Comparison of ENCODE assay signal across 18 cellular contexts in genomic region chr6:101607286-101607685, GRCh38.
"Had no signal": no experiment of that assay in that cellular context is flagged by ENCODE, and none has a peak within 500 bp of the region (broad histone marks: within the 10 kb centered on the region; RNA-seq: fewer than 3 reads in every experiment).

No MANE protein-coding gene starts in this region.

- H3K27ac Mint-ChIP-seq: activated CD8-positive, alpha-beta T cell treated with anti-CD3 and anti-CD28 coated beads, Interleukin-2, amount 10 ng/mL, durations not matched to agents 7 days and 5 days; activated naive CD4-positive, alpha-beta T cell treated with anti-CD3 and anti-CD28 coated beads, Interleukin-2, amount 50 U/mL, for 24 hours; dendritic cell treated with granulocyte-macrophage colony-stimulating factor and Interleukin-4, amounts not matched to agents 40 ng/mL and 50 ng/mL, for 4 days; immature natural killer cell; naive thymus-derived CD4-positive, alpha-beta T cell had no signal

- DNase-seq: activated CD4-positive, alpha-beta T cell treated with anti-CD3 and anti-CD28 coated beads for 1 hour; activated CD4-positive, alpha-beta T cell treated with anti-CD3 and anti-CD28 coated beads, Interleukin-2, amount 50 U/mL, for 1 hour; activated CD8-positive, alpha-beta T cell treated with anti-CD3 and anti-CD28 coated beads, Interleukin-2, amount 10 ng/mL, durations not matched to agents 7 days and 5 days; activated gamma-delta T cell treated with Interleukin-2 at 50 U/mL for 16 hours; anterior cingulate cortex; effector CD4-positive, alpha-beta T cell; foreskin keratinocyte; glutamatergic neuron; immature natural killer cell; left cardiac atrium; lower lobe of right lung; naive thymus-derived CD4-positive, alpha-beta T cell; stimulated activated CD4-positive, alpha-beta T cell treated with anti-CD3 and anti-CD28 coated beads, Interleukin-4, amount 100 ng/mL, for 24 hours; stimulated activated naive CD4-positive, alpha-beta T cell treated with Interleukin-2 at 50 U/mL for 16 hours; upper lobe of left lung had no signal

- H3K36me3 Mint-ChIP-seq: activated naive CD4-positive, alpha-beta T cell treated with anti-CD3 and anti-CD28 coated beads, Interleukin-2, amount 50 U/mL, for 24 hours; brain; immature natural killer cell; naive thymus-derived CD4-positive, alpha-beta T cell had no signal

- H3K4me1 Mint-ChIP-seq: activated naive CD4-positive, alpha-beta T cell treated with anti-CD3 and anti-CD28 coated beads, Interleukin-2, amount 50 U/mL, for 24 hours; immature natural killer cell; naive thymus-derived CD4-positive, alpha-beta T cell had no signal

- H3K9me3 Mint-ChIP-seq: activated naive CD4-positive, alpha-beta T cell treated with anti-CD3 and anti-CD28 coated beads, Interleukin-2, amount 50 U/mL, for 24 hours; brain; dendritic cell treated with granulocyte-macrophage colony-stimulating factor and Interleukin-4, amounts not matched to agents 40 ng/mL and 50 ng/mL, for 4 days had no signal

- H3K27me3 Mint-ChIP-seq: activated naive CD4-positive, alpha-beta T cell treated with anti-CD3 and anti-CD28 coated beads, Interleukin-2, amount 50 U/mL, for 24 hours; dendritic cell treated with granulocyte-macrophage colony-stimulating factor and Interleukin-4, amounts not matched to agents 40 ng/mL and 50 ng/mL, for 4 days; naive thymus-derived CD4-positive, alpha-beta T cell had no signal

- H3K4me3 Mint-ChIP-seq: activated CD8-positive, alpha-beta T cell treated with anti-CD3 and anti-CD28 coated beads, Interleukin-2, amount 10 ng/mL, durations not matched to agents 7 days and 5 days; activated naive CD4-positive, alpha-beta T cell treated with anti-CD3 and anti-CD28 coated beads, Interleukin-2, amount 50 U/mL, for 24 hours; dendritic cell treated with granulocyte-macrophage colony-stimulating factor and Interleukin-4, amounts not matched to agents 40 ng/mL and 50 ng/mL, for 4 days; immature natural killer cell; naive thymus-derived CD4-positive, alpha-beta T cell had no signal
